Comparison of ENCODE assay signal across 11 cellular contexts in genomic region chr10:63256047-63256773, GRCh38.
DNase-seq lines count a peak whose midpoint lies in the region; ATAC-seq and TF ChIP-seq lines count a peak whose summit lies in the region.
"Had no signal": no experiment of that assay in that cellular context is flagged by ENCODE, and none has a peak within 500 bp of the region (broad histone marks: within the 10 kb centered on the region; RNA-seq: fewer than 3 reads in every experiment).

No MANE protein-coding gene starts in this region.

- CTCF ChIA-PET in CD4-positive, alpha-beta memory T cell (lab: Charles Lee; ENCODE audit: partially characterized antibody) = interaction anchor here (1.2 to 1.5 kb wide), 3 partner anchors 14 to 20 kb away, joined by 3 to 4 read pairs (median 3); no protein-coding TSS in a partner anchor

- intact Hi-C loops in CD4-positive, alpha-beta memory T cell (cut with micrococcal nuclease) = no loop called here

- H3K27ac ChIP-seq in CD4-positive, alpha-beta memory T cell (ENCODE audit: low read depth, low read length) = no peak overlapping the region

- H3K9me3 Mint-ChIP-seq in CD4-positive, alpha-beta memory T cell = peaks cover 0 to 1% (median 0%) of the 10 kb centered on the region in 8 donors
- H3K9me3 Mint-ChIP-seq in chondrocyte (ENCODE audit: low read depth) (no peaks in the 10 kb centered on the region), naive B cell (no peaks in the 10 kb centered on the region)
- H3K9me3 Mint-ChIP-seq: activated CD8-positive, alpha-beta T cell treated with anti-CD3 and anti-CD28 coated beads for 36 hours had no signal

- TF ChIP-seq CTCF in chondrocyte (IDR thresholded peaks at IDR 0.05) = no peak

- POLR2A ChIA-PET in CD4-positive, alpha-beta memory T cell (lab: Charles Lee; ENCODE audit: partially characterized antibody) = interaction anchor here (1.2 to 6.0 kb wide), 3 partner anchors 12 to 30 kb away, joined by 3 to 50 read pairs (median 7); no protein-coding TSS in a partner anchor

- no peaks in the 10 kb centered on the region for H3K9me3 ChIP-seq in CD4-positive, alpha-beta memory T cell (ENCODE audit: control insufficient read depth in 1 of 2, low read length in 2 of 2)

- no peak for DNase-seq in CD4-positive, alpha-beta memory T cell
- DNase-seq in MV-4-11 (lab: John Stamatoyannopoulos, UW) (peak; percentile 95), chondrocyte (ENCODE audit: low spot score) (no peak), naive B cell (peak; percentile 37), amniotic stem cell (lab: John Stamatoyannopoulos, UW) (no peak)
- no peak for DNase-seq in effector CD4-positive, alpha-beta T cell
- DNase-seq in activated CD4-positive, CD25-positive, alpha-beta regulatory T cell (lab: John Stamatoyannopoulos, UW) = no peak
- DNase-seq: activated CD8-positive, alpha-beta T cell treated with anti-CD3 and anti-CD28 coated beads for 36 hours; NCI-H187 had no signal

- peaks cover 56 to 95% (median 76%) of the 10 kb centered on the region in 4 donors for H3K4me1 Mint-ChIP-seq in CD4-positive, alpha-beta memory T cell
- H3K4me1 Mint-ChIP-seq in chondrocyte (ENCODE audit: low read depth) (peaks cover 66% of the 10 kb centered on the region), naive B cell (peaks cover 62 to 94% (median 88%) of the 10 kb centered on the region in 3 donors)

- peak; percentile 44 to 54 for ATAC-seq in naive B cell (ENCODE audit: low read depth in 2 of 2)
- no peak for ATAC-seq in HG02610 (IDR thresholded peaks at IDR 0.05; ENCODE audit: unreplicated experiment)
- ATAC-seq: activated CD8-positive, alpha-beta T cell treated with anti-CD3 and anti-CD28 coated beads for 36 hours had no signal

- H3K4me1 ChIP-seq in CD4-positive, alpha-beta memory T cell (ENCODE audit: insufficient read depth, low read length) = peaks cover 88% of the 10 kb centered on the region

- H3K4me3 Mint-ChIP-seq in CD4-positive, alpha-beta memory T cell = peak overlapping the region in 5 of 8 donors; percentile 7 to 58 (median 25)
- H3K4me3 Mint-ChIP-seq in chondrocyte (ENCODE audit: unreplicated experiment) (no peak overlapping the region), naive B cell (peak overlapping the region; percentile 67 to 91 (median 81))
- H3K4me3 Mint-ChIP-seq: activated CD8-positive, alpha-beta T cell treated with anti-CD3 and anti-CD28 coated beads for 36 hours had no signal

- H3K27me3 Mint-ChIP-seq in CD4-positive, alpha-beta memory T cell = no peaks in the 10 kb centered on the region
- H3K27me3 Mint-ChIP-seq in chondrocyte (ENCODE audit: low read depth) (no peaks in the 10 kb centered on the region), naive B cell (no peaks in the 10 kb centered on the region)
- H3K27me3 Mint-ChIP-seq: activated CD8-positive, alpha-beta T cell treated with anti-CD3 and anti-CD28 coated beads for 36 hours had no signal

- H3K27ac Mint-ChIP-seq in CD4-positive, alpha-beta memory T cell = peak overlapping the region; percentile 0 to 82 (median 44)
- H3K27ac Mint-ChIP-seq in chondrocyte (ENCODE audit: unreplicated experiment) (peak overlapping the region; percentile 69), naive B cell (peak overlapping the region in 4 of 6 donors; percentile 69 to 91 (median 81))
- H3K27ac Mint-ChIP-seq: activated CD8-positive, alpha-beta T cell treated with anti-CD3 and anti-CD28 coated beads for 36 hours had no signal

- H3K36me3 ChIP-seq in CD4-positive, alpha-beta memory T cell (ENCODE audit: insufficient read depth, low read length) = no peaks in the 10 kb centered on the region

- peaks cover 25 to 43% of the 10 kb centered on the region in 2 donors for H3K36me3 Mint-ChIP-seq in CD4-positive, alpha-beta memory T cell
- H3K36me3 Mint-ChIP-seq in chondrocyte (ENCODE audit: low read depth) (peaks cover 13% of the 10 kb centered on the region), naive B cell (peaks cover 16 to 17% of the 10 kb centered on the region in 2 donors)

- H3K4me3 ChIP-seq in CD4-positive, alpha-beta memory T cell (ENCODE audit: low read length in 2 of 2) = no peak overlapping the region
- H3K4me3 ChIP-seq: skin epidermis had no signal

- H3K27me3 ChIP-seq in CD4-positive, alpha-beta memory T cell (ENCODE audit: insufficient read depth, low read length) = no peaks in the 10 kb centered on the region

Comparison
In these comparisons a context has a peak if more than half of its experiments do, and no peak if none do; other contexts are left out.
1. DNase-seq: peak in MV-4-11 (single experiment) and naive B cell (single experiment); none in CD4-positive, alpha-beta memory T cell (0 of 5), chondrocyte (single experiment), amniotic stem cell (single experiment), effector CD4-positive, alpha-beta T cell (single experiment) and activated CD4-positive, CD25-positive, alpha-beta regulatory T cell (0 of 4).
2. Peak in every context shown above with its lines, with median percentiles within 50 percentile points of each other: H3K27ac Mint-ChIP-seq.